Comparison of ENCODE assay signal across 1 cellular context in genomic region chr9:124254261-124254682, GRCh38.
TF ChIP-seq lines count a peak whose summit lies in the region.

No MANE protein-coding gene starts in this region.

TF ChIP-seq in SK-N-SH, 30 proteins besides CTCF, POLR2A, EP300 and RAD21 (continued from another document):
- no peak for TF ChIP-seq CHD2 (IDR thresholded peaks at IDR 0.05; ENCODE audit: low read length, partially characterized antibody)
- no peak for TF ChIP-seq NFIC (IDR thresholded peaks at IDR 0.05; ENCODE audit: borderline replicate concordance)
- TF ChIP-seq, protein P1, sequence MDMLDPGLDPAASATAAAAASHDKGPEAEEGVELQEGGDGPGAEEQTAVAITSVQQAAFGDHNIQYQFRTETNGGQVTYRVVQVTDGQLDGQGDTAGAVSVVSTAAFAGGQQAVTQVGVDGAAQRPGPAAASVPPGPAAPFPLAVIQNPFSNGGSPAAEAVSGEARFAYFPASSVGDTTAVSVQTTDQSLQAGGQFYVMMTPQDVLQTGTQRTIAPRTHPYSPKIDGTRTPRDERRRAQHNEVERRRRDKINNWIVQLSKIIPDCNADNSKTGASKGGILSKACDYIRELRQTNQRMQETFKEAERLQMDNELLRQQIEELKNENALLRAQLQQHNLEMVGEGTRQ (IDR thresholded peaks at IDR 0.05; ENCODE audit: borderline replicate concordance, low read depth, low read length): no peak
